8 cellular contexts compared by ENCODE assay signal in the genomic region with DNA sequence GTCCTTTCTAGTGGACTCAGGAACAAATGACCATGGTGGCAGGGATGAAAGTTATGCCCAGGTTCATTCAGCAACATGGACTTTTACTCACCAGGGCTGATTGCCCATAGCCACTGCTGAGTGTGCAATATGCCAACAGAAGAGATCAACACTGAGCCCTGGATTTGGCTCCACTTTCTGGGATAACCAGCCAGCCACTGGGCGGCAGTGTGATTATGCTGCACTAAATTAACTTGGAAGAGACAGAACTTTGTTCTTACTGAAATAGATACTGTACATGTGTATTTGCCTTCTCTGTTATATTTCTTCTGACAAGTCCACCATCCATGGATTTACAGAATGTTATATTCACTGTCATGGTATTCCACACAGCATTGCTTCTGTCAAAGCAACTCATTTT.
DNase-seq lines count a peak whose midpoint lies in the region; ATAC-seq, FAIRE-seq and TF ChIP-seq lines count a peak whose summit lies in the region.

No MANE protein-coding gene starts in this region.

- peak; percentile 73 to 82 for TF ChIP-seq RAD21 in H1 (IDR thresholded peaks at IDR 0.05 in 1 of 2, conservative IDR thresholded peaks at IDR 0.05 in 1 of 2; ENCODE audit: low read depth in 2 of 2, low read length in 2 of 2)

- H3K18ac ChIP-seq in H1 (ENCODE audit: extremely low read depth, low read length) = no peak overlapping the region

- H3K23ac ChIP-seq in H1 (ENCODE audit: insufficient read length) = no peak overlapping the region

- no peak overlapping the region for H2BK5ac ChIP-seq in H1 (ENCODE audit: low read depth, low read length)

- ATAC-seq in HG03039 (IDR thresholded peaks at IDR 0.05; ENCODE audit: unreplicated experiment) = no peak
- ATAC-seq in GM18868 (IDR thresholded peaks at IDR 0.05; ENCODE audit: unreplicated experiment) = no peak
- no peak for ATAC-seq in naive thymus-derived CD4-positive, alpha-beta T cell

- H3K4me3 ChIP-seq in H1 (ENCODE audit: extremely low read depth in 1 of 4, insufficient read depth in 2 of 4, low read depth in 3 of 4, low read length in 4 of 4) = no peak overlapping the region
- H3K4me3 ChIP-seq in naive thymus-derived CD4-positive, alpha-beta T cell (ENCODE audit: low read length) = no peak overlapping the region

- no peak overlapping the region for H4K8ac ChIP-seq in H1 (ENCODE audit: extremely low read depth, insufficient read depth, low read length)

- no peaks in the 10 kb centered on the region for H3K27me3 ChIP-seq in H1 (replicated peaks in 1 of 4; ENCODE audit: control insufficient read depth in 3 of 4, extremely low read depth in 1 of 4, insufficient read depth in 3 of 4, low read length in 3 of 4)
- no peaks in the 10 kb centered on the region for H3K27me3 ChIP-seq in naive thymus-derived CD4-positive, alpha-beta T cell (ENCODE audit: control insufficient read depth in 2 of 2, insufficient read depth in 2 of 2, low read length in 2 of 2)

- H2BK120ac ChIP-seq in H1 (replicated peaks; ENCODE audit: low read depth, low read length) = no peak overlapping the region

- no peaks in the 10 kb centered on the region for H4K20me1 ChIP-seq in H1 (replicated peaks in 1 of 2; ENCODE audit: control insufficient read depth in 1 of 2, insufficient read depth in 2 of 2, low read length in 2 of 2)

- no peak overlapping the region for H2AFZ ChIP-seq in H1 (ENCODE audit: low read length)

- DNase-seq in GM03348 (ENCODE audit: low spot score) (peak; percentile 34), NCI-H1105 treated with DMSO at 0.1 percent for 48 hours (lab: John Stamatoyannopoulos, UW) (peak; percentile 47), H1 (ENCODE audit: low read depth in 1 of 2, low spot score in 2 of 2) (no peak), nephron progenitor cell (peak; percentile 12), NCI-H2029 (lab: John Stamatoyannopoulos, UW) (no peak)
- no peak for DNase-seq in naive thymus-derived CD4-positive, alpha-beta T cell

- H4K5ac ChIP-seq in H1 (ENCODE audit: insufficient read length, low read depth, low read length) = no peak overlapping the region

- no peak overlapping the region for H3K4ac ChIP-seq in H1 (replicated peaks; ENCODE audit: insufficient read length, low read depth, low read length)

- H3K36me3 Mint-ChIP-seq in nephron progenitor cell (ENCODE audit: low read depth) = no peaks in the 10 kb centered on the region
- no peaks in the 10 kb centered on the region for H3K36me3 Mint-ChIP-seq in naive thymus-derived CD4-positive, alpha-beta T cell

- peaks cover 3% of the 10 kb centered on the region for H3K27me3 Mint-ChIP-seq in nephron progenitor cell (ENCODE audit: low read depth, poor library complexity)
- H3K27me3 Mint-ChIP-seq in naive thymus-derived CD4-positive, alpha-beta T cell = no peaks in the 10 kb centered on the region

- no peak overlapping the region for H3K27ac Mint-ChIP-seq in nephron progenitor cell
- H3K27ac Mint-ChIP-seq in naive thymus-derived CD4-positive, alpha-beta T cell = no peak overlapping the region

- no peak overlapping the region for H3K27ac ChIP-seq in H1 (ENCODE audit: low read depth, low read length)
- H3K27ac ChIP-seq in naive thymus-derived CD4-positive, alpha-beta T cell (ENCODE audit: low read depth, low read length) = no peak overlapping the region

- no peak overlapping the region for H3K56ac ChIP-seq in H1 (replicated peaks; ENCODE audit: insufficient read length, low read depth, low read length)

- no peak overlapping the region for H3K9ac ChIP-seq in H1 (replicated peaks in 1 of 4; ENCODE audit: extremely low read depth in 1 of 4, low read depth in 3 of 4, low read length in 3 of 4)

- CTCF ChIA-PET in H1 (lab: Charles Lee; ENCODE audit: partially characterized antibody) = interaction anchor here (1.0 to 2.9 kb wide), 5 partner anchors 13 to 601 kb away, joined by 3 to 10 read pairs (median 5); no protein-coding TSS in a partner anchor
- CTCF ChIA-PET in naive thymus-derived CD4-positive, alpha-beta T cell (lab: Charles Lee) = no interaction called here

- no peaks in the 10 kb centered on the region for H3K4me1 ChIP-seq in H1 (replicated peaks in 1 of 4; ENCODE audit: control insufficient read depth in 3 of 4, insufficient read depth in 4 of 4, low read length in 3 of 4)
- no peaks in the 10 kb centered on the region for H3K4me1 ChIP-seq in naive thymus-derived CD4-positive, alpha-beta T cell (ENCODE audit: control insufficient read depth in 2 of 2, insufficient read depth in 2 of 2, low read length in 2 of 2)

- H3K36me3 ChIP-seq in H1 (ENCODE audit: control insufficient read depth in 2 of 4, insufficient read depth in 4 of 4, low read length in 3 of 4) = no peaks in the 10 kb centered on the region
- H3K36me3 ChIP-seq in naive thymus-derived CD4-positive, alpha-beta T cell (ENCODE audit: control insufficient read depth in 2 of 3, insufficient read depth in 3 of 3, low read length in 3 of 3) = no peaks in the 10 kb centered on the region

- no peak overlapping the region for H4K91ac ChIP-seq in H1 (replicated peaks; ENCODE audit: insufficient read length, low read length)

- FAIRE-seq in H1 (lab: Jason Lieb, UNC) = no peak

- no peak overlapping the region for H3K14ac ChIP-seq in H1 (ENCODE audit: insufficient read length)

- peaks cover 9% of the 10 kb centered on the region for H3K9me3 Mint-ChIP-seq in nephron progenitor cell
- peaks cover 0 to 6% (median 0%) of the 10 kb centered on the region in 11 donors for H3K9me3 Mint-ChIP-seq in naive thymus-derived CD4-positive, alpha-beta T cell

- POLR2A ChIA-PET in H1 (lab: Charles Lee; ENCODE audit: partially characterized antibody) = no interaction called here
- POLR2A ChIA-PET in naive thymus-derived CD4-positive, alpha-beta T cell (lab: Charles Lee) = no interaction called here

- no peaks in the 10 kb centered on the region for H3K9me3 ChIP-seq in H1 (ENCODE audit: insufficient read depth in 2 of 2, low read depth in 1 of 2, low read length in 1 of 2)
- H3K9me3 ChIP-seq in naive thymus-derived CD4-positive, alpha-beta T cell (ENCODE audit: control insufficient read depth in 2 of 3, low read length in 3 of 3) = no peaks in the 10 kb centered on the region

- no peak for TF ChIP-seq POLR2A in H1 (IDR thresholded peaks at IDR 0.05; ENCODE audit: control extremely low read depth in 1 of 2, low read depth in 2 of 2, low read length in 2 of 2)

- no peaks in the 10 kb centered on the region for H3K79me1 ChIP-seq in H1 (ENCODE audit: low read depth, low read length)

- 54% methylated on average over 1 of the region's 1 CpG; no CpG with 5 or more reads in 1 of the 2 experiments for WGBS in H1 (ENCODE audit: extremely low coverage in 1 of 2, insufficient coverage in 1 of 2, insufficient read length in 1 of 2, insufficient replicate concordance in 2 of 2, low coverage in 1 of 2, low lambda C conversion rate in 2 of 2, missing lambda C conversion rate in 1 of 2), 2 experiments

- peaks cover 5% of the 10 kb centered on the region for H3K4me1 Mint-ChIP-seq in nephron progenitor cell
- H3K4me1 Mint-ChIP-seq in naive thymus-derived CD4-positive, alpha-beta T cell = no peaks in the 10 kb centered on the region

- intact Hi-C loops in naive thymus-derived CD4-positive, alpha-beta T cell (cut with micrococcal nuclease) = no loop called here

- TF ChIP-seq CTCF in H1 (IDR thresholded peaks at IDR 0.05; ENCODE audit: control extremely low read depth in 1 of 3, insufficient read depth in 1 of 3, low read depth in 1 of 3, low read length in 3 of 3) = peak; percentile 43 to 68 (median 57)
- TF ChIP-seq CTCF in nephron progenitor cell (IDR thresholded peaks at IDR 0.05) = peak; percentile 27

- H3K4me2 ChIP-seq in H1 (ENCODE audit: insufficient read depth in 1 of 2, low read depth in 2 of 2, low read length in 2 of 2) = no peak overlapping the region

- H2AK5ac ChIP-seq in H1 (ENCODE audit: low read depth, low read length) = no peak overlapping the region

- H3K23me2 ChIP-seq in H1 (ENCODE audit: low read depth, low read length) = no peaks in the 10 kb centered on the region

- no peaks in the 10 kb centered on the region for H3K79me2 ChIP-seq in H1 (ENCODE audit: control insufficient read depth in 1 of 2, insufficient read depth in 2 of 2, low read length in 2 of 2)

- no peak overlapping the region for H2BK15ac ChIP-seq in H1 (ENCODE audit: low read length)

- no peak overlapping the region for H2BK20ac ChIP-seq in H1 (ENCODE audit: low read length)

- no peak overlapping the region for H2BK12ac ChIP-seq in H1 (ENCODE audit: low read depth, low read length)

- TF ChIP-seq EP300 in H1 (IDR thresholded peaks at IDR 0.05; ENCODE audit: borderline replicate concordance in 1 of 2, low read depth in 2 of 2, low read length in 2 of 2) = no peak

- H3K4me3 Mint-ChIP-seq in nephron progenitor cell = no peak overlapping the region
- no peak overlapping the region for H3K4me3 Mint-ChIP-seq in naive thymus-derived CD4-positive, alpha-beta T cell

TF ChIP-seq in H1, 55 proteins besides CTCF, POLR2A, EP300 and RAD21:
- TF ChIP-seq EZH2 (IDR thresholded peaks at IDR 0.05; ENCODE audit: low read depth, low read length, severe bottlenecking) = no peak
- TF ChIP-seq JUN (IDR thresholded peaks at IDR 0.05; ENCODE audit: low read depth, low read length) = no peak
- TF ChIP-seq JUND (IDR thresholded peaks at IDR 0.05; ENCODE audit: low read length) = no peak
- TF ChIP-seq RBBP5 (IDR thresholded peaks at IDR 0.05; ENCODE audit: borderline replicate concordance, low read depth, low read length) = no peak

Comparison
In these comparisons a context has a peak if more than half of its experiments do, and no peak if none do; other contexts are left out.
1. DNase-seq: peak in GM03348 (single experiment), NCI-H1105 treated with DMSO at 0.1 percent for 48 hours (single experiment) and nephron progenitor cell (single experiment); none in H1 (0 of 2), NCI-H2029 (single experiment) and naive thymus-derived CD4-positive, alpha-beta T cell (0 of 9).